ENCODE assay signal across 8 cellular contexts in genomic region chr5:74934949-74935751, GRCh38.
DNase-seq lines count a peak whose midpoint lies in the region; ATAC-seq and TF ChIP-seq lines count a peak whose summit lies in the region.

No MANE protein-coding gene starts in this region.

- H3K4me1 ChIP-seq in naive thymus-derived CD4-positive, alpha-beta T cell (ENCODE audit: control insufficient read depth in 2 of 2, insufficient read depth in 2 of 2, low read length in 2 of 2) = peaks cover 9 to 20% of the 10 kb centered on the region in 2 donors

- H3K27me3 Mint-ChIP-seq in chondrocyte (ENCODE audit: low read depth) = no peaks in the 10 kb centered on the region
- H3K27me3 Mint-ChIP-seq in naive thymus-derived CD4-positive, alpha-beta T cell = peaks cover 0 to 6% (median 0%) of the 10 kb centered on the region in 5 donors

- CTCF ChIA-PET in naive thymus-derived CD4-positive, alpha-beta T cell (lab: Charles Lee) = interaction anchor here (0.8 to 2.3 kb wide), 10 partner anchors 9 to 1033 kb away, joined by 3 to 17 read pairs (median 4); partner anchors contain the start of genes ANKRD31, GCNT4 and HMGCR

- H3K9me3 ChIP-seq in naive thymus-derived CD4-positive, alpha-beta T cell (ENCODE audit: control insufficient read depth in 2 of 3, low read length in 3 of 3) = no peaks in the 10 kb centered on the region

- H3K27me3 ChIP-seq in naive thymus-derived CD4-positive, alpha-beta T cell (ENCODE audit: control insufficient read depth in 2 of 2, insufficient read depth in 2 of 2, low read length in 2 of 2) = no peaks in the 10 kb centered on the region

- H3K4me3 Mint-ChIP-seq in chondrocyte (ENCODE audit: unreplicated experiment) = no peak overlapping the region
- H3K4me3 Mint-ChIP-seq in naive thymus-derived CD4-positive, alpha-beta T cell = peak overlapping the region; percentile 65 to 84 (median 76)

- intact Hi-C loops in naive thymus-derived CD4-positive, alpha-beta T cell (cut with micrococcal nuclease) = loop anchor here (1.0 to 10.0 kb wide), 10 partner anchors 40 to 1322 kb away; partner anchors contain the start of genes HMGCR (in 2 of the 2), ANKRD31 (in 1 of the 2), CERT1 (in 1 of the 2) and GCNT4 (in 1 of the 2)

- TF ChIP-seq CTCF in chondrocyte (IDR thresholded peaks at IDR 0.05) = peak; percentile 67

- peak; percentile 65 to 77 for ATAC-seq in activated CD4-positive, CD25-positive, alpha-beta regulatory T cell treated with anti-CD3 and anti-CD28 coated beads, Interleukin-2, amount 50 U/mL, for 24 hours
- ATAC-seq in naive thymus-derived CD4-positive, alpha-beta T cell = peak; percentile 79
- ATAC-seq in HG02852 (IDR thresholded peaks at IDR 0.05; ENCODE audit: unreplicated experiment) = no peak

- H3K27ac ChIP-seq in naive thymus-derived CD4-positive, alpha-beta T cell (ENCODE audit: low read depth, low read length) = peak overlapping the region; percentile 50

- H3K36me3 ChIP-seq in naive thymus-derived CD4-positive, alpha-beta T cell (ENCODE audit: control insufficient read depth in 2 of 3, insufficient read depth in 3 of 3, low read length in 3 of 3) = no peaks in the 10 kb centered on the region

- no peak for DNase-seq in activated CD4-positive, CD25-positive, alpha-beta regulatory T cell treated with anti-CD3 and anti-CD28 coated beads, Interleukin-2, amount 50 U/mL, for 72 hours
- DNase-seq in SK-MEL-5 (ENCODE audit: low read depth, low spot score) = peak; percentile 40
- DNase-seq in chondrocyte (ENCODE audit: low spot score) = no peak
- DNase-seq in naive thymus-derived CD4-positive, alpha-beta T cell = peak in 8 of 9 donors; percentile 14 to 65 (median 44)
- DNase-seq in midbrain (lab: John Stamatoyannopoulos, UW) = no peak
- DNase-seq in COLO668 (lab: John Stamatoyannopoulos, UW; ENCODE audit: unreplicated experiment) = no peak

- H3K4me1 Mint-ChIP-seq in chondrocyte (ENCODE audit: low read depth) = peaks cover 7% of the 10 kb centered on the region
- H3K4me1 Mint-ChIP-seq in naive thymus-derived CD4-positive, alpha-beta T cell = peaks cover 13 to 50% (median 42%) of the 10 kb centered on the region in 7 donors

- H3K9me3 Mint-ChIP-seq in chondrocyte (ENCODE audit: low read depth) = peaks cover 3% of the 10 kb centered on the region
- H3K9me3 Mint-ChIP-seq in naive thymus-derived CD4-positive, alpha-beta T cell = peaks cover 0 to 8% (median 0%) of the 10 kb centered on the region in 11 donors

- no peak overlapping the region for H3K27ac Mint-ChIP-seq in chondrocyte (ENCODE audit: unreplicated experiment)
- H3K27ac Mint-ChIP-seq in naive thymus-derived CD4-positive, alpha-beta T cell = peak overlapping the region; percentile 52 to 89 (median 85)

- H3K36me3 Mint-ChIP-seq in chondrocyte (ENCODE audit: low read depth) = no peaks in the 10 kb centered on the region
- H3K36me3 Mint-ChIP-seq in naive thymus-derived CD4-positive, alpha-beta T cell = peaks cover 0 to 4% (median 0%) of the 10 kb centered on the region in 5 donors

- H3K4me3 ChIP-seq in naive thymus-derived CD4-positive, alpha-beta T cell (ENCODE audit: low read length) = peak overlapping the region; percentile 34

- in situ Hi-C loops in SK-MEL-5 (cut with HindIII; ENCODE audit: low pct_unique_long_range_greater_than_20kb, low sequenced_read_pairs) = no loop called here

- POLR2A ChIA-PET in naive thymus-derived CD4-positive, alpha-beta T cell (lab: Charles Lee) = interaction anchor here (0.7 to 1.5 kb wide), 7 partner anchors 10 to 302 kb away, joined by 3 to 9 read pairs (median 3); partner anchors contain the start of genes ANKRD31 and GCNT4

Comparison
In these comparisons a context has a peak if more than half of its experiments do, and no peak if none do; other contexts are left out.
1. DNase-seq: peak in SK-MEL-5 (single experiment) and naive thymus-derived CD4-positive, alpha-beta T cell (8 of 9); none in activated CD4-positive, CD25-positive, alpha-beta regulatory T cell treated with anti-CD3 and anti-CD28 coated beads, Interleukin-2, amount 50 U/mL, for 72 hours (single experiment), chondrocyte (single experiment), midbrain (single experiment) and COLO668 (single experiment).